ENCODE assay signal across 17 cellular contexts in the genomic region with DNA sequence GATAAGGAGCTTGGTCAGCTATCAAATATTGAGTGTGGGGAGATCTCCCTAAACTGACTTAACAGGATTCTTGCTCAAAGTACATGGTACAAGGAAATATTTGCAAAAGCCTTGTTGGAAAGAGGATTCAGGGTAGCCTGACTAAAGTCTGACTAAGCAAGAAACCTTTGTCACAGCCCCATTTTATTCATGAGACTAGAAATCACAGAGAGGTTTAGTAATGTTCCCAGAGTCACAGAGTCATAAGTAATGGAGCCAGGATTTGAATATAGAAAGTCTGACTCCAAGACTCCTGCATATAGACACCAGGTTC. TPM values are rescaled to one million over a fixed set of nuclear protein-coding genes. Genes with fewer than 3 reads are reported as not detected.
DNase-seq lines count a peak whose midpoint lies in the region; ATAC-seq, FAIRE-seq and TF ChIP-seq lines count a peak whose summit lies in the region.
"Had no signal": no experiment of that assay in that cellular context is flagged by ENCODE, and none has a peak within 500 bp of the region (broad histone marks: within the 10 kb centered on the region; RNA-seq: fewer than 3 reads in every experiment).

No MANE protein-coding gene starts in this region.

- DNase-seq in AG08395 (ENCODE audit: low spot score) (peak; percentile 35), RKO (ENCODE audit: low spot score) (peak; percentile 9), bronchial epithelial cell (ENCODE audit: low read depth) (peak; percentile 57), renal cortical epithelial cell (ENCODE audit: low read depth) (peak; percentile 84), cerebellar nuclear complex (lab: John Stamatoyannopoulos, UW) (no peak)
- DNase-seq in stimulated activated CD4-positive, alpha-beta T cell treated with anti-CD3 and anti-CD28 coated beads, Interleukin-12 subunit alpha, Interleukin-12 subunit beta, amount 100 ng/mL, for 4 hours = no peak
- DNase-seq: ACHN; C1 segment of cervical spinal cord; CD4-positive, alpha-beta T cell; HCEC 1CT had no signal

- no peaks in the 10 kb centered on the region for H3K36me3 ChIP-seq in bronchial epithelial cell (ENCODE audit: control insufficient read depth, insufficient read depth, low read length)

- no peak overlapping the region for H3K4me3 ChIP-seq in bronchial epithelial cell (ENCODE audit: low read depth, low read length)

- ATAC-seq in HG02623 (IDR thresholded peaks at IDR 0.05; ENCODE audit: unreplicated experiment) = no peak

- H3K27me3 ChIP-seq in bronchial epithelial cell (ENCODE audit: control insufficient read depth, insufficient read depth, low read length) = no peaks in the 10 kb centered on the region

- no peak for TF ChIP-seq CTCF in bronchial epithelial cell (IDR thresholded peaks at IDR 0.05; ENCODE audit: insufficient read depth, low read length, severe bottlenecking)

- FAIRE-seq in bronchial epithelial cell (lab: Jason Lieb, UNC) = no peak
- FAIRE-seq: G401.6, GM12892, GM19239 had no signal

RNA-seq across cellular contexts. Expression of gene SST, which starts 29.4 kb away (rescaled TPM):
- total RNA-seq in bronchial epithelial cell (not detected in 2 replicates), renal cortical epithelial cell (4.1 TPM in 1 of 2 replicates, not detected in the other)
- total RNA-seq: A172; B cell; CD4-positive, alpha-beta T cell; H4 had no signal

Comparison
In these comparisons a context has a peak if more than half of its experiments do, and no peak if none do; other contexts are left out.
1. DNase-seq: peak in AG08395 (single experiment), RKO (single experiment), bronchial epithelial cell (single experiment) and renal cortical epithelial cell (single experiment); none in cerebellar nuclear complex (0 of 2) and stimulated activated CD4-positive, alpha-beta T cell treated with anti-CD3 and anti-CD28 coated beads, Interleukin-12 subunit alpha, Interleukin-12 subunit beta, amount 100 ng/mL, for 4 hours (single experiment).